Comparison of ENCODE assay signal across 15 cellular contexts in the genomic region with DNA sequence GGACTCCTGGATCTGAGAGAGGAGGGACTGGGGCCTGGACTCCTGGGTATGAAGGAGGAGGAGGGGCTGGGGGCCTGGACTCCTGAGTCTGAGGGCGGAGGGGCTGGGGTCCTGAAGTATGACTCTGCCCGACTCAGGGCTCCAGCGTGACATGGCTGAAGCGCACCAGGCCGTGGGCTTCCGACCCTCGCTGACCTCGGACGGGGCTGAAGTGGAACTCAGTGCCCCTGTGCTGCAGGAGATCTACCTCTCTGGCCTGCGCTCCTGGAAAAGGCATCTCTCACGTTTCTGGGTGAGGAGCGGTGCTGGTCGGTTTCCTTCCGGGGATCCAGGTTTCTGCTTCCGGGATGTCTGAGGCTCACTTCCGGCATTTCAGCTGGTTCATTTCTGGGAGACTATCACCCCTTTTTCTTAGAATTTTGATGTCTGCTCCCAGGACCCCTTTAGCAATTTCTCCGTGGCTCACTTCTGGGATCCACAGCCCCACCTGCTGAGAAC. TPM values are rescaled to one million over a fixed set of nuclear protein-coding genes. Genes with fewer than 3 reads are reported as not detected.
DNase-seq lines count a peak whose midpoint lies in the region; FAIRE-seq and TF ChIP-seq lines count a peak whose summit lies in the region.
"Had no signal": no experiment of that assay in that cellular context is flagged by ENCODE, and none has a peak within 500 bp of the region (broad histone marks: within the 10 kb centered on the region; RNA-seq: fewer than 3 reads in every experiment).

No MANE protein-coding gene starts in this region.

- H3K9me3 ChIP-seq in AG04450 (ENCODE audit: control insufficient read depth, insufficient read depth, low read length) (no peaks in the 10 kb centered on the region; the same call in 1 of the 2 replicates), Karpas-422 (ENCODE audit: low read length) (no peaks in the 10 kb centered on the region)
- H3K9me3 ChIP-seq: breast epithelium had no signal

- CTCF ChIA-PET in AG04450 (lab: Charles Lee) = no interaction called here

- peak overlapping the region; percentile 73 for H3K4me3 ChIP-seq in AG04450 (ENCODE audit: low read depth, low read length)
- no peak overlapping the region for H3K4me3 ChIP-seq in Karpas-422 (ENCODE audit: low read length)

- H3K36me3 ChIP-seq in Karpas-422 (ENCODE audit: insufficient read depth, low read length) = no peaks in the 10 kb centered on the region; the same call in 1 of the 2 replicates
- H3K36me3 ChIP-seq: breast epithelium had no signal

- no peaks in the 10 kb centered on the region for H3K4me1 ChIP-seq in Karpas-422 (ENCODE audit: low read length)

- peak overlapping the region; percentile 83 to 87 (median 85) for H3K4me3 Mint-ChIP-seq in nephron

- DNase-seq in AG04450 (ENCODE audit: low read depth, low spot score) (no peak), Karpas-422 (peak; percentile 71), COLO668 (lab: John Stamatoyannopoulos, UW; ENCODE audit: unreplicated experiment) (no peak), NOMO-1 treated with DMSO at 0.1 percent for 48 hours (lab: John Stamatoyannopoulos, UW; ENCODE audit: unreplicated experiment) (no peak), GM12892 (ENCODE audit: insufficient read length) (no peak), AG08395 (ENCODE audit: low spot score) (no peak)
- DNase-seq: activated CD8-positive, alpha-beta memory T cell treated with anti-CD3 and anti-CD28 coated beads, Interleukin-2, amount 50 U/mL, for 48 hours; HCEC 1CT; kidney; NCI-H2029 had no signal

- no peaks in the 10 kb centered on the region for H3K9me3 Mint-ChIP-seq in nephron

- H2AFZ ChIP-seq in Karpas-422 (ENCODE audit: low read length) = no peak overlapping the region

- H3K4me1 Mint-ChIP-seq in nephron = peaks cover 37% of the 10 kb centered on the region

- H3K9me2 ChIP-seq in Karpas-422 (replicated peaks; ENCODE audit: insufficient read depth, low read length) = no peaks in the 10 kb centered on the region

- no peaks in the 10 kb centered on the region for H3K27me3 Mint-ChIP-seq in nephron (ENCODE audit: low read depth)

- no peak overlapping the region for H3K4me2 ChIP-seq in Karpas-422 (ENCODE audit: low read depth, low read length, poor library complexity, severe bottlenecking)

- POLR2A ChIA-PET in AG04450 (lab: Yijun Ruan, JAX) = no interaction called here

- TF ChIP-seq CTCF in AG04450 (IDR thresholded peaks at IDR 0.05; ENCODE audit: low read depth, low read length) = no peak
- TF ChIP-seq CTCF in nephron (IDR thresholded peaks at IDR 0.05; ENCODE audit: unreplicated experiment in 3 of 3) = no peak

- no peak for TF ChIP-seq POLR2A in GM12892 (IDR thresholded peaks at IDR 0.05; ENCODE audit: low read depth, low read length)

- H3K79me2 ChIP-seq in Karpas-422 (ENCODE audit: low read length) = no peaks in the 10 kb centered on the region

- no peak for FAIRE-seq in GM12892 (lab: Jason Lieb, UNC)
- FAIRE-seq: kidney, TTC549 had no signal

- peak overlapping the region; percentile 32 to 89 (median 53) for H3K27ac Mint-ChIP-seq in nephron

- H4K20me1 ChIP-seq in Karpas-422 (ENCODE audit: insufficient read depth, low read depth, low read length) = no peaks in the 10 kb centered on the region

- no peak overlapping the region for H3K9ac ChIP-seq in Karpas-422 (ENCODE audit: low read length)

- H3K27ac ChIP-seq in AG04450 (ENCODE audit: low read depth, low read length) (no peak overlapping the region), Karpas-422 (ENCODE audit: low read length) (no peak overlapping the region), cingulate gyrus (ENCODE audit: low read depth, low read length) (peak overlapping the region; percentile 76)
- H3K27ac ChIP-seq: breast epithelium, C4-2B had no signal

- H3K27me3 ChIP-seq in AG04450 (ENCODE audit: control insufficient read depth, insufficient read depth, low read length) (no peaks in the 10 kb centered on the region), Karpas-422 (ENCODE audit: low read length) (no peaks in the 10 kb centered on the region)
- H3K27me3 ChIP-seq: breast epithelium had no signal

- H3K36me3 Mint-ChIP-seq in nephron (ENCODE audit: low read depth) = peaks cover 14% of the 10 kb centered on the region

RNA-seq across cellular contexts. Expression of gene CPT1C, which starts 1.2 kb away (rescaled TPM):
- polyA plus RNA-seq in AG04450 (2011; rRNA removed) = 20.3 and 24.2 TPM in 2 replicates
- 22.8 and 28.5 TPM in 2 replicates for polyA minus RNA-seq in AG04450 (2011; rRNA and poly(A)+ RNA removed)
- 0.26 and 1.3 TPM in 2 replicates for total RNA-seq in Karpas-422 (2014; rRNA removed; shearing (Covaris generic); ENCODE audit: low replicate concordance)
- not detected for polyA plus RNA-seq in GM12892 (2012; ENCODE audit: missing spikeins)

RNA-seq across cellular contexts. Expression of gene ADM5, which starts 2.8 kb away (rescaled TPM):
- 0.19 and 0.33 TPM in 2 replicates for polyA plus RNA-seq in AG04450 (2011; rRNA removed)
- polyA minus RNA-seq in AG04450 (2011; rRNA and poly(A)+ RNA removed) = 0.14 and 0.39 TPM in 2 replicates
- total RNA-seq in Karpas-422 (2014; rRNA removed; shearing (Covaris generic); ENCODE audit: low replicate concordance) = 4.0 and 12.0 TPM in 2 replicates
- polyA plus RNA-seq in GM12892 (2012; ENCODE audit: missing spikeins) = 0.68 TPM

RNA-seq across cellular contexts. Expression of gene PRMT1, which starts 15.1 kb away (rescaled TPM):
- polyA plus RNA-seq in AG04450 (2011; rRNA removed) = 287 and 305 TPM in 2 replicates
- 393 and 556 TPM in 2 replicates for polyA minus RNA-seq in AG04450 (2011; rRNA and poly(A)+ RNA removed)
- total RNA-seq in Karpas-422 (2014; rRNA removed; shearing (Covaris generic); ENCODE audit: low replicate concordance) = 293 and 522 TPM in 2 replicates
- 253 TPM for polyA plus RNA-seq in GM12892 (2012; ENCODE audit: missing spikeins)

RNA-seq across cellular contexts. Expression of gene BCL2L12, which starts 26.4 kb away (rescaled TPM):
- polyA plus RNA-seq in AG04450 (2011; rRNA removed) = 8.8 and 10.9 TPM in 2 replicates
- 4.4 and 5.9 TPM in 2 replicates for polyA minus RNA-seq in AG04450 (2011; rRNA and poly(A)+ RNA removed)
- 25.6 and 35.4 TPM in 2 replicates for total RNA-seq in Karpas-422 (2014; rRNA removed; shearing (Covaris generic); ENCODE audit: low replicate concordance)
- polyA plus RNA-seq in GM12892 (2012; ENCODE audit: missing spikeins) = 35.2 TPM

RNA-seq across cellular contexts. Expression of gene IRF3, which starts 26.5 kb away (rescaled TPM):
- polyA plus RNA-seq in AG04450 (2011; rRNA removed) = 33.5 and 54.9 TPM in 2 replicates
- polyA minus RNA-seq in AG04450 (2011; rRNA and poly(A)+ RNA removed) = 26.1 and 35.0 TPM in 2 replicates
- 78.2 and 293 TPM in 2 replicates for total RNA-seq in Karpas-422 (2014; rRNA removed; shearing (Covaris generic); ENCODE audit: low replicate concordance)
- 61.7 TPM for polyA plus RNA-seq in GM12892 (2012; ENCODE audit: missing spikeins)
